ENCODE assay signal across 13 cellular contexts in genomic region chr3:12413721-12414255, GRCh38.
"Had no signal": no experiment of that assay in that cellular context is flagged by ENCODE, and none has a peak within 500 bp of the region (broad histone marks: within the 10 kb centered on the region; RNA-seq: fewer than 3 reads in every experiment).

No MANE protein-coding gene starts in this region.

- H3K27me3 ChIP-seq: heart left ventricle, pancreas had no signal

- FAIRE-seq: islet of Langerhans, pancreas, urothelium cell line had no signal

- H3K36me3 ChIP-seq: heart left ventricle, pancreas had no signal

- DNase-seq: activated CD4-positive, alpha-beta T cell treated with anti-CD3 and anti-CD28 coated beads, Interleukin-2, amount 50 U/mL, for 48 hours; activated CD4-positive, CD25-positive, alpha-beta regulatory T cell treated with anti-CD3 and anti-CD28 coated beads, Interleukin-2, amount 50 U/mL, for 72 hours; activated CD8-positive, alpha-beta memory T cell treated with anti-CD3 and anti-CD28 coated beads, Interleukin-2, amount 10 ng/mL, durations not matched to agents 7 days and 5 days; activated effector memory CD4-positive, alpha-beta T cell treated with anti-CD3 and anti-CD28 coated beads, Interleukin-2, amount 50 U/mL, for 16 hours; activated naive CD8-positive, alpha-beta T cell treated with anti-CD3 and anti-CD28 coated beads for 36 hours; activated T-cell treated with anti-CD3 and anti-CD28 coated beads, Interleukin-2, amount 50 U/mL, for 4 hours; foreskin keratinocyte; heart left ventricle; pancreas; stimulated activated CD4-positive, alpha-beta T cell treated with anti-CD3 and anti-CD28 coated beads, Interleukin-4, amount 100 ng/mL, for 24 hours; stimulated activated naive CD8-positive, alpha-beta T cell treated with anti-CD3 and anti-CD28 coated beads, Interleukin-15, amount 100 ng/mL, for 72 hours had no signal

- H3K4me3 ChIP-seq: heart left ventricle, pancreas had no signal

- H3K27ac ChIP-seq: foreskin keratinocyte, heart left ventricle, pancreas had no signal

- H3K9me3 ChIP-seq: heart left ventricle, pancreas had no signal

- ATAC-seq: activated CD8-positive, alpha-beta memory T cell treated with anti-CD3 and anti-CD28 coated beads, Interleukin-2, amount 10 ng/mL, durations not matched to agents 7 days and 5 days; activated T-cell treated with anti-CD3 and anti-CD28 coated beads, Interleukin-2, amount 50 U/mL, for 4 hours; foreskin keratinocyte; pancreas; stimulated activated naive CD8-positive, alpha-beta T cell treated with anti-CD3 and anti-CD28 coated beads, Interleukin-15, amount 100 ng/mL, for 72 hours had no signal

- H3K4me1 ChIP-seq: foreskin keratinocyte had no signal
